In the genomic region with DNA sequence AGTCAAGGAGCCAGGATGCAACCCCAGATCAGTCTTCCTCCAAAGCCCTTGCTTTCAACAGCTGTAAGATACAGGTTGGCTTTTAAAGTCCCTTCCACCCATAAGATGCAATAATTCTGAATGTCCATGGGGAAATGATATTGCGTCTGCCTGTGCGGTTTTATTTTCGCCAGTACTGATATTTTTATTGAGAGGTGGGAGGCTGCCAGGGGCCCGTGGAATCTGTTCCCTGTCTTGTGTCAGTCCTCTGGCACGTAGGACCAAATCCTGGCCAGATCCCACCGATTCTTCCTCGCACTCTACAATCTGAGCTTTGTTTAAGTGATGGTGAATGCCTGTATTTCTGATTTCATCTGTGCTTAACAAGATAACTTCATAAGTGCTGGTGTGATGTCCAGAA, we compare ENCODE assay signal across 23 cellular contexts.
"Had no signal": no experiment of that assay in that cellular context is flagged by ENCODE, and none has a peak within 500 bp of the region (broad histone marks: within the 10 kb centered on the region; RNA-seq: fewer than 3 reads in every experiment).

No MANE protein-coding gene starts in this region.

- H3K36me3 ChIP-seq: ascending aorta, MG63 had no signal

- ATAC-seq: activated CD4-positive, CD25-positive, alpha-beta regulatory T cell treated with anti-CD3 and anti-CD28 coated beads, Interleukin-2, amount 50 U/mL, for 24 hours; activated naive CD4-positive, alpha-beta T cell treated with anti-CD3 and anti-CD28 coated beads, Interleukin-2, amount 50 U/mL, for 72 hours; activated naive CD8-positive, alpha-beta T cell treated with anti-CD3 and anti-CD28 coated beads, Interleukin-2, amount 50 U/mL, for 24 hours; activated T-cell treated with anti-CD3 and anti-CD28 coated beads, Interleukin-2, amount 50 U/mL, for 4 hours; body of pancreas had no signal

- H3K27me3 ChIP-seq: ascending aorta, body of pancreas, MG63 had no signal

- H3K27ac ChIP-seq: ascending aorta, body of pancreas had no signal

- H3K4me3 ChIP-seq: ascending aorta, body of pancreas, MG63 had no signal

- DNase-seq: activated CD4-positive, alpha-beta memory T cell treated with anti-CD3 and anti-CD28 coated beads for 36 hours; activated CD4-positive, alpha-beta T cell treated with anti-CD3 and anti-CD28 coated beads for 48 hours; activated CD8-positive, alpha-beta memory T cell treated with anti-CD3 and anti-CD28 coated beads for 24 hours; activated effector memory CD4-positive, alpha-beta T cell treated with anti-CD3 and anti-CD28 coated beads, Interleukin-2, amount 50 U/mL, for 16 hours; activated naive CD4-positive, alpha-beta T cell treated with Interleukin-2 at 50 U/mL for 16 hours; activated naive CD8-positive, alpha-beta T cell treated with anti-CD3 and anti-CD28 coated beads, Interleukin-2, amount 50 U/mL, for 24 hours; activated T-cell treated with anti-CD3 and anti-CD28 coated beads, Interleukin-2, amount 50 U/mL, for 4 hours; amniotic stem cell; body of pancreas; MG63; MV-4-11; NCI-H1092 treated with DMSO at 0.1 percent for 48 hours; NCI-H1417 treated with DMSO at 0.1 percent for 48 hours; NCI-H1694; NCI-H2029; NCI-H2107; NCI-H2171 treated with DMSO at 0.1 percent for 48 hours; NCI-H226; NCI-H526; NCI-H82 had no signal

- H3K9me3 ChIP-seq: ascending aorta, body of pancreas, MG63 had no signal
